In genomic region chr1:27192039-27192529, GRCh38 we compare ENCODE assay signal across 1 cellular context.
TF ChIP-seq lines count a peak whose summit lies in the region.

No MANE protein-coding gene starts in this region.

TF ChIP-seq in HepG2, 621 proteins besides CTCF, POLR2A, EP300 and RAD21 (continued from another document and continues in another):
- TF ChIP-seq PRDM15 (CRISPR knock-in tag; IDR thresholded peaks at IDR 0.05) (no peak), ZNF550 (CRISPR knock-in tag; IDR thresholded peaks at IDR 0.05; ENCODE audit: borderline replicate concordance) (no peak), GZF1 (CRISPR knock-in tag; IDR thresholded peaks at IDR 0.05) (no peak), ZBTB26 (CRISPR knock-in tag; IDR thresholded peaks at IDR 0.05; ENCODE audit: borderline replicate concordance) (no peak), ZNF850 (CRISPR knock-in tag; conservative IDR thresholded peaks at IDR 0.05) (no peak), ZNF275 (CRISPR knock-in tag; IDR thresholded peaks at IDR 0.05; ENCODE audit: borderline replicate concordance) (no peak), CEBPG (CRISPR knock-in tag; IDR thresholded peaks at IDR 0.05) (peak; percentile 69), ATF2 (CRISPR knock-in tag; IDR thresholded peaks at IDR 0.05) (no peak), ZMAT3 (CRISPR knock-in tag; conservative IDR thresholded peaks at IDR 0.05) (0 out of 2 replicates have a peak, but pooled peaks have one; percentile 41), THAP8 (CRISPR knock-in tag; IDR thresholded peaks at IDR 0.05; ENCODE audit: borderline replicate concordance) (no peak), ZNF710 (CRISPR knock-in tag; IDR thresholded peaks at IDR 0.05; ENCODE audit: borderline replicate concordance) (no peak), SPEN (CRISPR knock-in tag; IDR thresholded peaks at IDR 0.05; ENCODE audit: low read depth) (peak; percentile 54; the same call in 1 of the 2 replicates), NR0B2 (CRISPR knock-in tag; IDR thresholded peaks at IDR 0.05) (no peak), GMEB1 (CRISPR knock-in tag; IDR thresholded peaks at IDR 0.05; ENCODE audit: borderline replicate concordance) (no peak), ASH2L (IDR thresholded peaks at IDR 0.05; ENCODE audit: insufficient read length, low read depth, low read length) (no peak), HIVEP1 (CRISPR knock-in tag; IDR thresholded peaks at IDR 0.05) (no peak), NFIC (IDR thresholded peaks at IDR 0.05; ENCODE audit: low read length) (no peak), ZSCAN9 (CRISPR knock-in tag; IDR thresholded peaks at IDR 0.05; ENCODE audit: borderline replicate concordance) (no peak), ATF7-NPFF (CRISPR knock-in tag; IDR thresholded peaks at IDR 0.05; ENCODE audit: low read depth) (no peak), REL (CRISPR knock-in tag; conservative IDR thresholded peaks at IDR 0.05) (no peak), MED1 (CRISPR knock-in tag; IDR thresholded peaks at IDR 0.05) (no peak), NFE2L1 (CRISPR knock-in tag; IDR thresholded peaks at IDR 0.05; ENCODE audit: borderline replicate concordance) (no peak), GTF3A (CRISPR knock-in tag; conservative IDR thresholded peaks at IDR 0.05) (no peak), FOXM1 (CRISPR knock-in tag; IDR thresholded peaks at IDR 0.05) (no peak), TGIF2 (CRISPR knock-in tag; IDR thresholded peaks at IDR 0.05) (0 out of 2 replicates have a peak, but pooled peaks have one; percentile 24), MYPOP (CRISPR knock-in tag; IDR thresholded peaks at IDR 0.05) (peak; percentile 56; the same call in 1 of the 2 replicates), ZNF101 (CRISPR knock-in tag; IDR thresholded peaks at IDR 0.05; ENCODE audit: borderline replicate concordance, low read depth) (no peak), HOXA3 (CRISPR knock-in tag; IDR thresholded peaks at IDR 0.05) (peak; percentile 45; the same call in 1 of the 2 replicates), NONO (IDR thresholded peaks at IDR 0.05) (no peak), NONO (CRISPR knock-in tag; conservative IDR thresholded peaks at IDR 0.05) (no peak), RARA (CRISPR knock-in tag; IDR thresholded peaks at IDR 0.05) (peak; percentile 59; the same call in 1 of the 2 replicates), ZNF558 (CRISPR knock-in tag; IDR thresholded peaks at IDR 0.05; ENCODE audit: borderline replicate concordance) (no peak), JUNB (CRISPR knock-in tag; IDR thresholded peaks at IDR 0.05; ENCODE audit: borderline replicate concordance) (0 out of 2 replicates have a peak, but pooled peaks have one; percentile 34), SAFB2 (CRISPR knock-in tag; IDR thresholded peaks at IDR 0.05; ENCODE audit: borderline replicate concordance, low read depth) (no peak), ZBTB7A (CRISPR knock-in tag; IDR thresholded peaks at IDR 0.05) (no peak), FOXJ3 (CRISPR knock-in tag; IDR thresholded peaks at IDR 0.05; ENCODE audit: borderline replicate concordance) (no peak), PLSCR1 (CRISPR knock-in tag; IDR thresholded peaks at IDR 0.05; ENCODE audit: borderline replicate concordance) (no peak), MAFK (conservative IDR thresholded peaks at IDR 0.05 in 1 of 2, IDR thresholded peaks at IDR 0.05 in 1 of 2; ENCODE audit: low read length in 2 of 2) (no peak), SIN3B (IDR thresholded peaks at IDR 0.05; ENCODE audit: low read length) (no peak), PHF5A (CRISPR knock-in tag; IDR thresholded peaks at IDR 0.05; ENCODE audit: low read depth, unreplicated experiment) (no peak), CENPT (CRISPR knock-in tag; IDR thresholded peaks at IDR 0.05; ENCODE audit: low read depth) (no peak), MAFG (CRISPR knock-in tag; IDR thresholded peaks at IDR 0.05) (no peak), MED8 (CRISPR knock-in tag; IDR thresholded peaks at IDR 0.05; ENCODE audit: insufficient replicate concordance) (no peak), CC2D1A (CRISPR knock-in tag; IDR thresholded peaks at IDR 0.05) (no peak), NFIB (CRISPR knock-in tag; IDR thresholded peaks at IDR 0.05; ENCODE audit: borderline replicate concordance) (no peak), ATF4 (CRISPR knock-in tag; IDR thresholded peaks at IDR 0.05) (peak in 1 of 2 experiments; percentile 93; a peak in 2 of 4 replicates), ZSCAN30 (CRISPR knock-in tag; IDR thresholded peaks at IDR 0.05) (no peak), EEA1 (CRISPR knock-in tag; IDR thresholded peaks at IDR 0.05; ENCODE audit: borderline replicate concordance) (no peak), TFDP1 (CRISPR knock-in tag; IDR thresholded peaks at IDR 0.05; ENCODE audit: borderline replicate concordance) (peak; percentile 77; the same call in 1 of the 2 replicates), HDAC2 (CRISPR knock-in tag; IDR thresholded peaks at IDR 0.05) (no peak), MEF2D (CRISPR knock-in tag; IDR thresholded peaks at IDR 0.05) (no peak), RFX1 (IDR thresholded peaks at IDR 0.05) (no peak), ARNT2 (CRISPR knock-in tag; IDR thresholded peaks at IDR 0.05; ENCODE audit: low read depth) (no peak), ZFX (CRISPR knock-in tag; IDR thresholded peaks at IDR 0.05; ENCODE audit: low read depth) (peak; percentile 79), ZNF776 (CRISPR knock-in tag; IDR thresholded peaks at IDR 0.05) (no peak)
